8 cellular contexts compared by ENCODE assay signal in genomic region chr1:16960560-16961296, GRCh38.
A peak's percentile ranks its signal among the peaks of the same experiment; 100 is the strongest.
DNase-seq lines count a peak whose midpoint lies in the region; ATAC-seq, FAIRE-seq and TF ChIP-seq lines count a peak whose summit lies in the region.

No MANE protein-coding gene starts in this region.

- H3K4me3 ChIP-seq in BLaER1 treated with 17β-estradiol and CSF1 and Interleukin-3, amounts not matched to agents 10 nM and 100 nM, result peak overlapping the region; percentile 45 to 63 (median 54)
- peak overlapping the region; percentile 37 for H3K4me3 ChIP-seq in WI38 (ENCODE audit: low read depth, low read length)

- DNase-seq in NCI-H1092 treated with DMSO at 0.1 percent for 48 hours (lab: John Stamatoyannopoulos, UW) (peak; percentile 81), kidney glomerular epithelial cell (lab: John Stamatoyannopoulos, UW) (peak; percentile 56), urothelium cell line (ENCODE audit: low spot score) (no peak)
- DNase-seq in central memory CD4-positive, alpha-beta T cell, result peak; percentile 61
- DNase-seq in stimulated activated CD4-positive, alpha-beta T cell treated with anti-CD3 and anti-CD28 coated beads, Interleukin-1b, Interleukin-23, amount 100 ng/mL, for 1 hour (ENCODE audit: low read depth in 2 of 2), result peak; percentile 46 to 58

- H4K20me1 ChIP-seq in BLaER1 treated with 17β-estradiol and CSF1 and Interleukin-3, amounts not matched to agents 10 nM and 100 nM, result 0 out of 22 replicates have a peak, but pooled peaks cover 0 to 6% (median 0%) of the 10 kb centered on the region in 11 experiments

- peak overlapping the region in 5 of 11 experiments; percentile 17 to 57 (median 41); a peak in 9 of 22 replicates for H3K27ac ChIP-seq in BLaER1 treated with 17β-estradiol and CSF1 and Interleukin-3, amounts not matched to agents 10 nM and 100 nM

- peaks cover 0 to 10% (median 0%) of the 10 kb centered on the region in 11 experiments; a peak in 9 of 22 replicates for H3K36me3 ChIP-seq in BLaER1 treated with 17β-estradiol and CSF1 and Interleukin-3, amounts not matched to agents 10 nM and 100 nM

- H3K4me2 ChIP-seq in BLaER1 treated with 17β-estradiol and CSF1 and Interleukin-3, amounts not matched to agents 10 nM and 100 nM, result peak overlapping the region; percentile 80 to 96 (median 91)

- peaks cover 9 to 36% (median 17%) of the 10 kb centered on the region in 10 experiments; a peak in 16 of 20 replicates for H3K4me1 ChIP-seq in BLaER1 treated with 17β-estradiol and CSF1 and Interleukin-3, amounts not matched to agents 10 nM and 100 nM

- ATAC-seq in GM19452 (IDR thresholded peaks at IDR 0.05; ENCODE audit: unreplicated experiment), result peak; percentile 66

- peak overlapping the region; percentile 52 to 78 (median 68) for H3K9ac ChIP-seq in BLaER1 treated with 17β-estradiol and CSF1 and Interleukin-3, amounts not matched to agents 10 nM and 100 nM

- TF ChIP-seq CTCF in WI38 (IDR thresholded peaks at IDR 0.05; ENCODE audit: low read depth, low read length), result peak; percentile 72

- FAIRE-seq in urothelium cell line (lab: Jason Lieb, UNC), result no peak

- H3K9me3 ChIP-seq in BLaER1 treated with 17β-estradiol and CSF1 and Interleukin-3, amounts not matched to agents 10 nM and 100 nM (replicated peaks in 1 of 11), result no peaks in the 10 kb centered on the region

- H3K27me3 ChIP-seq in BLaER1 treated with 17β-estradiol and CSF1 and Interleukin-3, amounts not matched to agents 10 nM and 100 nM, result no peaks in the 10 kb centered on the region
